20 cellular contexts compared by ENCODE assay signal in the genomic region with DNA sequence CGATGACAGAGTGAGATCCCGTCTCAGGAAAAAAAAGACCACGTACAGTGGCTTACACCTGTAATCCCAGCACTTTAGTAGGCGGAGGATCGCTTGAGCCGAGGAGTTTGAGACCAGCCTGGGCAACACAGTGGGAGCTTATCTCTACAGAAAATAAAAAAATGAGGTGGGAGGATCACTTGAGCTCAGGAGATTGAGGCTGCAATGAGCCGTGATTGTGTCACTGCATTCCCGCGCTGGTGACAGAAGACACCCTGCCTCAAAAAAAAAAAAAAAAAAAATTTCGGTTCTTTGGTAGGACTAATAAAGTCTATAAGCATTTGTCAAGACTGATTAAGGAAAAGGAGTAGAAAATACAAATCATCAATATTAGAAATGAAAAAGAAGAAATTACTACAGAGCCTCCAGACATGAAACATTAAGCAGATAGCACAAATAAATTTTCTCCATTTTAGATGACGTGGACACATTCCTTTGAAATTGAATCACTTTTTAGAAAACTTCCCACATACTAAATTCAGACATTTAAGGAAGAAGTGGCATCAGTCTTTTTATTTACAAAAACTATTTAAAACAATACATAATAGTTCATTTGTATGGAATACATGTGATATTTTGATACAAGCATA. TPM values are rescaled to one million over a fixed set of nuclear protein-coding genes. Genes with fewer than 3 reads are reported as not detected.
DNase-seq lines count a peak whose midpoint lies in the region; ATAC-seq and TF ChIP-seq lines count a peak whose summit lies in the region.
"Had no signal": no experiment of that assay in that cellular context is flagged by ENCODE, and none has a peak within 500 bp of the region (broad histone marks: within the 10 kb centered on the region; RNA-seq: fewer than 3 reads in every experiment).

No MANE protein-coding gene starts in this region.

- TF ChIP-seq CTCF in right atrium auricular region (IDR thresholded peaks at IDR 0.05) (no peak), left ventricle myocardium inferior (IDR thresholded peaks at IDR 0.05; ENCODE audit: borderline replicate concordance) (no peak), astrocyte of the spinal cord (IDR thresholded peaks at IDR 0.05; ENCODE audit: low read depth, low read length) (no peak), uterus (IDR thresholded peaks at IDR 0.05) (no peak)

- H3K27me3 ChIP-seq in right atrium auricular region (no peaks in the 10 kb centered on the region), left ventricle myocardium inferior (ENCODE audit: low read depth) (no peaks in the 10 kb centered on the region), uterus (no peaks in the 10 kb centered on the region)

- DNase-seq in right atrium auricular region (ENCODE audit: low spot score) (no peak), left ventricle myocardium inferior (no peak), astrocyte of the spinal cord (ENCODE audit: low read depth, low spot score) (peak; percentile 67), hepatic stellate cell (ENCODE audit: low spot score) (peak; percentile 41), uterus (no peak), DMS53 (lab: John Stamatoyannopoulos, UW) (no peak)
- DNase-seq in activated effector memory CD4-positive, alpha-beta T cell treated with anti-CD3 and anti-CD28 coated beads, Interleukin-2, amount 50 U/mL, for 16 hours = no peak
- DNase-seq: activated CD4-positive, alpha-beta T cell treated with anti-CD3 and anti-CD28 coated beads for 4 hours; activated naive CD8-positive, alpha-beta T cell treated with anti-CD3 and anti-CD28 coated beads for 36 hours; cerebellar nuclear complex; DMS 273 treated with DMSO at 0.1 percent for 48 hours; KBM-7; lower lobe of right lung; NCI-H1417 treated with DMSO at 0.1 percent for 48 hours; NCI-H510A treated with DMSO at 0.1 percent for 48 hours; PC-3 had no signal

- no peak for ATAC-seq in GM18498 (IDR thresholded peaks at IDR 0.05; ENCODE audit: unreplicated experiment)
- ATAC-seq: A549, HCT116, lower lobe of right lung, PC-3 had no signal

- peaks cover 56% of the 10 kb centered on the region for H3K36me3 ChIP-seq in right atrium auricular region
- peaks cover 80% of the 10 kb centered on the region for H3K36me3 ChIP-seq in left ventricle myocardium inferior
- H3K36me3 ChIP-seq in uterus = no peaks in the 10 kb centered on the region

- intact Hi-C loops in left ventricle myocardium inferior (cut with micrococcal nuclease) = no loop called here
- intact Hi-C loops in uterus (cut with DNase I; ENCODE audit: low total_unique reads) = no loop called here

- H3K4me3 ChIP-seq in right atrium auricular region (no peak overlapping the region), left ventricle myocardium inferior (no peak overlapping the region), astrocyte of the spinal cord (ENCODE audit: low read depth, low read length) (no peak overlapping the region), uterus (no peak overlapping the region)
- H3K4me3 ChIP-seq: A549, lower lobe of right lung had no signal

- H3K4me1 ChIP-seq in right atrium auricular region = no peaks in the 10 kb centered on the region
- no peaks in the 10 kb centered on the region for H3K4me1 ChIP-seq in left ventricle myocardium inferior
- no peaks in the 10 kb centered on the region for H3K4me1 ChIP-seq in uterus
- H3K4me1 ChIP-seq: lower lobe of right lung had no signal

- no peaks in the 10 kb centered on the region for H3K9me3 ChIP-seq in right atrium auricular region
- H3K9me3 ChIP-seq in left ventricle myocardium inferior (replicated peaks) = no peaks in the 10 kb centered on the region
- H3K9me3 ChIP-seq in uterus = no peaks in the 10 kb centered on the region
- H3K9me3 ChIP-seq: A549, lower lobe of right lung had no signal

- TF ChIP-seq POLR2A in uterus (IDR thresholded peaks at IDR 0.05) = no peak

- H3K27ac ChIP-seq in right atrium auricular region (peak overlapping the region; percentile 4 to 53), left ventricle myocardium inferior (replicated peaks) (no peak overlapping the region), uterus (peak overlapping the region; percentile 34 to 62)
- H3K27ac ChIP-seq: A549, epithelial cell of prostate, lower lobe of right lung had no signal

- in situ Hi-C loops in astrocyte of the spinal cord (cut with HindIII; ENCODE audit: low sequenced_read_pairs) = no loop called here

RNA-seq across cellular contexts. Expression of a gene that starts 30.4 kb away (rescaled TPM):
- total RNA-seq in right atrium auricular region = 10 to 100 TPM; 21.1 to 23.7 TPM
- total RNA-seq in left ventricle myocardium inferior = 19.4 TPM
- total RNA-seq in uterus = 10 to 100 TPM; 23.3 to 95.1 (median 59.4) TPM

RNA-seq across cellular contexts. Expression of a gene that starts 34.8 kb away (rescaled TPM):
- total RNA-seq in right atrium auricular region (1 to 10 TPM in 1 of 2 donors, under 1 TPM in 1; 0.33 to 1.2 TPM), left ventricle myocardium inferior (0.38 TPM), uterus (1 to 10 TPM in 3 of 4 donors, under 1 TPM in 1; under 0.01 to 3.9 (median 2.2) TPM)

Comparison
In these comparisons a context has a peak if more than half of its experiments do, and no peak if none do; other contexts are left out.
1. DNase-seq: peak in astrocyte of the spinal cord (single experiment) and hepatic stellate cell (single experiment); none in right atrium auricular region (single experiment), left ventricle myocardium inferior (single experiment), uterus (0 of 2), DMS53 (single experiment) and activated effector memory CD4-positive, alpha-beta T cell treated with anti-CD3 and anti-CD28 coated beads, Interleukin-2, amount 50 U/mL, for 16 hours (single experiment).